ENCODE assay signal across 16 cellular contexts in the genomic region with DNA sequence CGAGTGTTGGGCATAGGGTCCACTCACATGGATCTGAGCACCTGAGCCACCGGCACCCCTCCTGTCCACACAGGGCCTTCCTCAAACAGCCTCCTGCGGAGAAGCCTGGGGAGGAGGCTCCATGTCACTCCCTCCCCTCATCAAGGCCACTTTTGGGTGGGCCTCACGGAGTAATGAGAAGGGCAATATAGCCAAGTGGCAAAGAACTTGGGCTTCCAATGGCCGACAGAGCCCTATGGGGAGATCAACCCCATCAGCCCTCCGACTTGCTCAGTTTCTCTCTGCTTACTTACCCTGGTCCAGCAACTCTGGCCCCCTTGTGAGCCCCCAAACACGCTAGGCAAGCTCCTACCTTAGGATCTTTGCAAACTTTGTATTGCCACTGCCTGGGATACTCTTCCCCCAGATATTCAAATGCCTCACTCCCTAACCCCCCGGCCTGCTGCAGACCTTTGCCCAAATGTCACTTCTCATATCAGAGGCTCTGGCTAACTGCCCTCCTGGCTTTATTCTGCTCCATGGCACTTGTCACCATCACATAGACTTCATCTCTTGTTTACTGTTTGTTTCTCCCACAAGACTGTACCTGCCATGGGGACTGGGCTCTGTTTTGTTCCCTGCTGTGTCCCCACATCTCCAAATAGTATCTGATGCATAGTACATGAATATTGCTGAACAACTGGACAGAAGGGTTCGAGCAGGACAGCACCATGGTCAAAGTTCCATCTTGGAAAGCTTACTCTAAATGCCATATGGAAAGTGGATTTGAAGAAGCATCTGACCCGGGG.
"Had no signal": no experiment of that assay in that cellular context is flagged by ENCODE, and none has a peak within 500 bp of the region (broad histone marks: within the 10 kb centered on the region; RNA-seq: fewer than 3 reads in every experiment).

No MANE protein-coding gene starts in this region.

- ATAC-seq: activated T-cell treated with anti-CD3 and anti-CD28 coated beads, Interleukin-2, amount 50 U/mL, for 4 hours; esophagus mucosa; lower lobe of right lung had no signal

- H3K4me3 ChIP-seq: adrenal gland, dorsolateral prefrontal cortex, lower lobe of right lung, upper lobe of left lung had no signal

- H3K27ac Mint-ChIP-seq: activated naive CD4-positive, alpha-beta T cell treated with anti-CD3 and anti-CD28 coated beads, Interleukin-2, amount 50 U/mL, for 24 hours; mesothelial cell of epicardium; T-helper 1 cell treated with Interleukin-12 subunit alpha and Interleukin-12 subunit beta and Interleukin-4 antibody, amounts not matched to agents 30 μg/mL and 1 μg/mL, for 36 hours had no signal

- H3K9me3 Mint-ChIP-seq: activated naive CD4-positive, alpha-beta T cell treated with anti-CD3 and anti-CD28 coated beads, Interleukin-2, amount 50 U/mL, for 24 hours; activated T-cell treated with anti-CD3 and anti-CD28 coated beads, Interleukin-2, amount 50 U/mL, for 4 hours; mesothelial cell of epicardium; T-helper 1 cell treated with Interleukin-12 subunit alpha and Interleukin-12 subunit beta and Interleukin-4 antibody, amounts not matched to agents 30 μg/mL and 1 μg/mL, for 36 hours had no signal

- H3K36me3 ChIP-seq: adrenal gland, lower lobe of right lung, upper lobe of left lung had no signal

- H3K27me3 ChIP-seq: adrenal gland, dorsolateral prefrontal cortex, upper lobe of left lung had no signal

- H3K27ac ChIP-seq: adrenal gland, dorsolateral prefrontal cortex, lower lobe of right lung, parathyroid adenoma, upper lobe of left lung had no signal

- H3K4me1 ChIP-seq: adrenal gland, lower lobe of right lung, parathyroid adenoma had no signal

- H3K36me3 Mint-ChIP-seq: activated naive CD4-positive, alpha-beta T cell treated with anti-CD3 and anti-CD28 coated beads, Interleukin-2, amount 50 U/mL, for 24 hours; mesothelial cell of epicardium had no signal

- DNase-seq: activated CD4-positive, alpha-beta T cell treated with anti-CD3 and anti-CD28 coated beads for 4 hours; activated effector memory CD4-positive, alpha-beta T cell treated with anti-CD3 and anti-CD28 coated beads, Interleukin-2, amount 50 U/mL, for 16 hours; activated T-cell treated with anti-CD3 and anti-CD28 coated beads, Interleukin-2, amount 50 U/mL, for 4 hours; hypothalamus; lower lobe of right lung; SIG-M5; stimulated activated CD4-positive, alpha-beta T cell treated with anti-CD3 and anti-CD28 coated beads, Interleukin-2, amount 100 ng/mL, for 48 hours; stimulated activated naive CD4-positive, alpha-beta T cell treated with Interleukin-2 at 50 U/mL for 16 hours; upper lobe of left lung had no signal

- H3K9me3 ChIP-seq: adrenal gland, lower lobe of right lung, upper lobe of left lung had no signal

- H3K4me3 Mint-ChIP-seq: activated naive CD4-positive, alpha-beta T cell treated with anti-CD3 and anti-CD28 coated beads, Interleukin-2, amount 50 U/mL, for 24 hours; activated T-cell treated with anti-CD3 and anti-CD28 coated beads, Interleukin-2, amount 50 U/mL, for 4 hours; mesothelial cell of epicardium; T-helper 1 cell treated with Interleukin-12 subunit alpha and Interleukin-12 subunit beta and Interleukin-4 antibody, amounts not matched to agents 30 μg/mL and 1 μg/mL, for 36 hours had no signal
